Comparison of ENCODE assay signal across 22 cellular contexts in the genomic region with DNA sequence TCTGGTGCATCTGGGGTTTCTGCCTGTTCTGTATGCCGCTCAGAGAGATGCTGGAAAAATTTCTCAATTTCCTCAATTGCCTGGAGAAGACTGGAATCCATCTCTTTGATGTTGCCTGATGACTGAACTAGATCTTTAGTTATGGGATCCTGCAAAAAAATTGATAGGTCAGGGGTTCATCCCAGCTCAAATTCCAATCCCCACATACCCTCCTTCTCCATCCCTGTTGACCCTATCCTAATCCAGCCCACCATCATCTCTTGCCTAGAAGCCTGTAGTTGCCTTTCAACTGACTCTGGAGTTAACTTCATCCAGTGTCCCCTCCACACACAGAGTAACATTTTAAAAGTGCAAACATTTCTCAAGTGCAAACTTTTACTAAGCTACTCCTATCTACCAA.
"Had no signal": no experiment of that assay in that cellular context is flagged by ENCODE, and none has a peak within 500 bp of the region (broad histone marks: within the 10 kb centered on the region; RNA-seq: fewer than 3 reads in every experiment).

A gene (minus strand): TSS at position 101 of the 400 bp plus-strand sequence. CDS start 0 bp downstream, at position 101.

- H3K27ac Mint-ChIP-seq: dendritic cell treated with granulocyte-macrophage colony-stimulating factor and Interleukin-4, amounts not matched to agents 40 ng/mL and 50 ng/mL, for 4 days; effector memory CD8-positive, alpha-beta T cell; endodermal cell had no signal

- H3K4me1 Mint-ChIP-seq: endodermal cell had no signal

- H3K4me3 Mint-ChIP-seq: dendritic cell treated with granulocyte-macrophage colony-stimulating factor and Interleukin-4, amounts not matched to agents 40 ng/mL and 50 ng/mL, for 4 days; effector memory CD8-positive, alpha-beta T cell; endodermal cell had no signal

- DNase-seq: colonic mucosa; cortex of kidney; dermis blood vessel endothelial cell; dorsolateral prefrontal cortex; effector CD4-positive, alpha-beta T cell; effector CD8-positive, alpha-beta T cell; effector memory CD4-positive, alpha-beta T cell; effector memory CD8-positive, alpha-beta T cell; endodermal cell; erythroblast; esophagus squamous epithelium; foreskin fibroblast; foreskin keratinocyte; foreskin melanocyte; gastrocnemius medialis; glutamatergic neuron; head of caudate nucleus; heart left ventricle; heart right ventricle had no signal

- ATAC-seq: effector memory CD8-positive, alpha-beta T cell; esophagus mucosa; foreskin keratinocyte; gastrocnemius medialis; gastroesophageal sphincter; heart left ventricle; heart right ventricle had no signal
